In the genomic region with DNA sequence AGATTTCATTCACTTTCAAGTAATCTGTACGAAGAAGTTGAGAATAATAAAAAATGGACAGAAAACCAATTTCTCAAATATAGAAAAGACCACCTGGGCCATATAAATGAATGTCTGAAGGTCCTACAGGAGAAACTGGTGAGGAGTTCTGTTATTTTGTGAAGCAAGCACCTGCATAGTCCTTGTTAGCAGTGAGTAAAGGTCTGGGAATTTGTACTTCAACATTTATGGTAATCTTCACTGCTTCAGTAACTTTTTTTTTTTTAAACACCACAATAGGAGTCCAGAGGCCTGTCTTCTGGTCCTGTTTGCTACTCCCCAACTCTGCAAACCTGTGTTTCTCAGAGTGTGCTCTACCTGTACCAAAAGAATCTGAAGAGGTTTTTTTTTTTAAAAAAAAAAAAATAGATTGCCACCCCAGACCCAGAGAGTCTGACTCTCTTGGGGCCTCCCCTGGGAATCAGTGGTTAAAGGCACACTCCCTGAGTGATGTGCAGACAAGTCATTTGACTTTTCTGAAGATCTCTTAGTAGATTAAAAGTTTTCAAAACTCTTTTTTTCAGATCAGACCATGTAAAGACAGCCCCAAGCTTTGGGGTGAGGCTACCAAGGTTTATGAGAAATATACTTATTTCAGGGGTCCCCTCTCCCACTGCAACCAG, we compare ENCODE assay signal across 21 cellular contexts. TPM values are rescaled to one million over a fixed set of nuclear protein-coding genes. Genes with fewer than 3 reads are reported as not detected.
DNase-seq lines count a peak whose midpoint lies in the region; FAIRE-seq and TF ChIP-seq lines count a peak whose summit lies in the region.
"Had no signal": no experiment of that assay in that cellular context is flagged by ENCODE, and none has a peak within 500 bp of the region (broad histone marks: within the 10 kb centered on the region; RNA-seq: fewer than 3 reads in every experiment).

No MANE protein-coding gene starts in this region.

- peaks cover 10% of the 10 kb centered on the region for H3K4me1 Mint-ChIP-seq in MCF 10A (ENCODE audit: insufficient read depth, unreplicated experiment)
- H3K4me1 Mint-ChIP-seq: activated naive CD4-positive, alpha-beta T cell treated with anti-CD3 and anti-CD28 coated beads, Interleukin-2, amount 50 U/mL, for 24 hours had no signal

- H3K27ac Mint-ChIP-seq in MCF 10A (ENCODE audit: low read depth, unreplicated experiment): no peak overlapping the region
- H3K27ac Mint-ChIP-seq: activated naive CD4-positive, alpha-beta T cell treated with anti-CD3 and anti-CD28 coated beads, Interleukin-2, amount 50 U/mL, for 24 hours; CD4-positive, CD25-positive, alpha-beta regulatory T cell; mesothelial cell of epicardium had no signal

- H3K4me3 ChIP-seq in breast epithelium (no peak overlapping the region), astrocyte of the cerebellum (ENCODE audit: low read depth, low read length) (no peak overlapping the region)

- no peak for FAIRE-seq in D721Med (lab: Jason Lieb, UNC)

- peak; percentile 8 for DNase-seq in MCF 10A (ENCODE audit: unreplicated experiment)
- DNase-seq in breast epithelium (ENCODE audit: low spot score in 2 of 2): no peak
- DNase-seq in astrocyte of the cerebellum (ENCODE audit: low read depth): peak; percentile 4
- peak; percentile 61 for DNase-seq in iris pigment epithelial cell (ENCODE audit: low read depth)
- no peak for DNase-seq in NCI-H82 treated with DMSO at 0.1 percent for 48 hours (lab: John Stamatoyannopoulos, UW; ENCODE audit: unreplicated experiment)
- no peak for DNase-seq in D721Med (ENCODE audit: insufficient read length, low spot score)
- DNase-seq in T1000 (lab: John Stamatoyannopoulos, UW): no peak
- no peak for DNase-seq in 8988T
- DNase-seq: activated CD4-positive, alpha-beta T cell treated with anti-CD3 and anti-CD28 coated beads, Interleukin-2, amount 50 U/mL, for 1 hour; caudate nucleus; CD4-positive, CD25-positive, alpha-beta regulatory T cell; DMS79 treated with DMSO at 0.1 percent for 48 hours; NCI-H1092; NCI-H2171; stimulated activated CD4-positive, alpha-beta T cell treated with anti-CD3 and anti-CD28 coated beads, Interleukin-2, amount 100 ng/mL, for 48 hours; T-helper 9 cell had no signal

- TF ChIP-seq CTCF in MCF 10A (IDR thresholded peaks at IDR 0.05; ENCODE audit: unreplicated experiment): no peak
- no peak for TF ChIP-seq CTCF in breast epithelium (IDR thresholded peaks at IDR 0.05)
- no peak for TF ChIP-seq CTCF in astrocyte of the cerebellum (IDR thresholded peaks at IDR 0.05; ENCODE audit: low read depth, low read length, missing control alignments)
- TF ChIP-seq CTCF in D721Med (IDR thresholded peaks at IDR 0.05; ENCODE audit: insufficient read depth, missing control alignments): no peak

- no peak overlapping the region for H3K27ac ChIP-seq in breast epithelium
- H3K27ac ChIP-seq: 22Rv1 had no signal

- H3K27me3 Mint-ChIP-seq in MCF 10A (ENCODE audit: insufficient read depth, unreplicated experiment): no peaks in the 10 kb centered on the region
- H3K27me3 Mint-ChIP-seq: activated naive CD4-positive, alpha-beta T cell treated with anti-CD3 and anti-CD28 coated beads, Interleukin-2, amount 50 U/mL, for 24 hours had no signal

- in situ Hi-C loops in astrocyte of the cerebellum (cut with HindIII; ENCODE audit: low sequenced_read_pairs): no loop called here

- intact Hi-C loops in MCF 10A (cut with micrococcal nuclease): no loop called here
- intact Hi-C loops in breast epithelium (cut with DNase I; ENCODE audit: low total_unique reads): no loop called here

- no peaks in the 10 kb centered on the region for H3K4me1 ChIP-seq in breast epithelium

- CTCF ChIA-PET in MCF 10A (lab: Yijun Ruan, JAX): no interaction called here

- TF ChIP-seq POLR2A in breast epithelium (IDR thresholded peaks at IDR 0.05): no peak

- H3K4me3 Mint-ChIP-seq in MCF 10A (ENCODE audit: unreplicated experiment): no peak overlapping the region
- H3K4me3 Mint-ChIP-seq: activated naive CD4-positive, alpha-beta T cell treated with anti-CD3 and anti-CD28 coated beads, Interleukin-2, amount 50 U/mL, for 24 hours; CD4-positive, CD25-positive, alpha-beta regulatory T cell; mesothelial cell of epicardium had no signal

- no peaks in the 10 kb centered on the region for H3K36me3 ChIP-seq in breast epithelium

- POLR2A ChIA-PET in MCF 10A (lab: Yijun Ruan, JAX): interaction anchor here (1.0 kb wide), 1 partner anchor 162 kb away, joined by 3 read pairs; the partner anchor contains the start of gene MCTP1

- no peaks in the 10 kb centered on the region for H3K9me3 ChIP-seq in breast epithelium

- H3K9me3 Mint-ChIP-seq in MCF 10A (ENCODE audit: unreplicated experiment): no peaks in the 10 kb centered on the region
- H3K9me3 Mint-ChIP-seq: activated naive CD4-positive, alpha-beta T cell treated with anti-CD3 and anti-CD28 coated beads, Interleukin-2, amount 50 U/mL, for 24 hours had no signal

- H3K36me3 Mint-ChIP-seq in MCF 10A (ENCODE audit: insufficient read depth, unreplicated experiment): no peaks in the 10 kb centered on the region
- H3K36me3 Mint-ChIP-seq: CD4-positive, CD25-positive, alpha-beta regulatory T cell; mesothelial cell of epicardium had no signal

- H3K27me3 ChIP-seq in breast epithelium: no peaks in the 10 kb centered on the region

- BruUV-seq in MCF 10A (replicated peaks; lab: Mats Ljungman, UMichigan): no TSS peak

RNA-seq across cellular contexts. Expression of gene FAM81B, which starts 55.5 kb away (rescaled TPM):
- total RNA-seq in MCF 10A (2022) (not detected in 2 replicates), breast epithelium (1 to 10 TPM in 1 of 3 donors, not detected in 2; 2.6 TPM)
- total RNA-seq: sciatic nerve, SK-MEL-5 had no signal

Comparison
In these comparisons a context has a peak if more than half of its experiments do, and no peak if none do; other contexts are left out.
1. DNase-seq: peak in MCF 10A (single experiment), astrocyte of the cerebellum (single experiment) and iris pigment epithelial cell (single experiment); none in breast epithelium (0 of 2), NCI-H82 treated with DMSO at 0.1 percent for 48 hours (single experiment), D721Med (single experiment), T1000 (single experiment) and 8988T (single experiment).